26 cellular contexts compared by ENCODE assay signal in the genomic region with DNA sequence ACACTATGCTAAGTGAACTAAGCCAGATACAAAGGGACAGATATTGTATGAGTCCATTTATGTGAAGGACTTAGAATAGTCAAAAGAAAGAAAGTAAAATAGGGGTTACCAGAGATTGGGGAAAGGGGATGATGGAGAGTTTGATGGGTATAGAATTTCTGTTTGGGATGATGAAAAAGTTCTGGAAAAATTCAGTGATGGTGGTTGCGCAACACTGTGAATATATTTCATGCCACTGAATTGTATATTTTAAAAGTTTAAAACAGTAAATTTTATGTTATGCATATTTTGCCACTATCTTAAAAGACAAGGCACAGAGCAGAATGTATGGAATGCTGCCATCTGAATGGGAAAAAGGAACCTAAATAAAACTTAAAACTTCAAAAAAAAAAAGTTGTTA. TPM values are rescaled to one million over a fixed set of nuclear protein-coding genes. Genes with fewer than 3 reads are reported as not detected.
"Had no signal": no experiment of that assay in that cellular context is flagged by ENCODE, and none has a peak within 500 bp of the region (broad histone marks: within the 10 kb centered on the region; RNA-seq: fewer than 3 reads in every experiment).

No MANE protein-coding gene starts in this region.

- FAIRE-seq: endometrium, islet of Langerhans, keratinocyte had no signal

- H3K27ac ChIP-seq: epithelial cell of prostate, esophagus squamous epithelium, gastrocnemius medialis, heart right ventricle, left lung, lower lobe of right lung had no signal

- H3K27me3 ChIP-seq: esophagus squamous epithelium had no signal

- H3K9me3 ChIP-seq: esophagus squamous epithelium, gastrocnemius medialis, left lung, lower lobe of right lung, mucosa of descending colon had no signal

- H3K4me3 ChIP-seq: esophagus squamous epithelium, gastrocnemius medialis, heart right ventricle, left lung, lower lobe of right lung, mucosa of descending colon had no signal

- H3K36me3 ChIP-seq: esophagus squamous epithelium, gastrocnemius medialis, heart right ventricle, left lung, lower lobe of right lung had no signal

- ATAC-seq: effector memory CD8-positive, alpha-beta T cell; esophagus mucosa; gastrocnemius medialis; heart right ventricle; left cardiac atrium; left lung; left ventricle myocardium superior; lower lobe of right lung; mucosa of descending colon had no signal

- DNase-seq: cortex of kidney; effector CD8-positive, alpha-beta T cell; effector memory CD8-positive, alpha-beta T cell; endodermal cell; erythroblast; esophagus squamous epithelium; foreskin fibroblast; foreskin melanocyte; gastrocnemius medialis; glutamatergic neuron; head of caudate nucleus; heart right ventricle; hippocampal formation; left cardiac atrium; left lung; left ventricle myocardium superior; lower lobe of right lung; mesenchymal stem cell; mucosa of descending colon; naive B cell had no signal

- H3K4me1 ChIP-seq: esophagus squamous epithelium, gastrocnemius medialis, heart right ventricle, left lung, lower lobe of right lung had no signal

RNA-seq across cellular contexts. Expression of gene TESMIN, which starts 29.2 kb away (rescaled TPM):
- total RNA-seq: myocyte had no signal

RNA-seq across cellular contexts. Expression of gene GAL, which starts 37.8 kb away (rescaled TPM):
- total RNA-seq: gastrocnemius medialis, left ventricle myocardium superior, lower lobe of right lung, myocyte had no signal
